Comparison of ENCODE assay signal across 12 cellular contexts in genomic region chr7:116315803-116316202, GRCh38.
DNase-seq lines count a peak whose midpoint lies in the region; ATAC-seq lines count a peak whose summit lies in the region.
"Had no signal": no experiment of that assay in that cellular context is flagged by ENCODE, and none has a peak within 500 bp of the region (broad histone marks: within the 10 kb centered on the region; RNA-seq: fewer than 3 reads in every experiment).

No MANE protein-coding gene starts in this region.

- H3K4me1 ChIP-seq in stomach smooth muscle (ENCODE audit: control insufficient read depth, insufficient read depth, low read length): peaks cover 16% of the 10 kb centered on the region

- H3K27ac Mint-ChIP-seq in activated naive CD8-positive, alpha-beta T cell treated with anti-CD3 and anti-CD28 coated beads, Interleukin-2, amount 50 U/mL, for 24 hours: peak overlapping the region; percentile 78
- no peak overlapping the region for H3K27ac Mint-ChIP-seq in activated naive CD8-positive, alpha-beta T cell treated with anti-CD3 and anti-CD28 coated beads for 36 hours

- H3K27me3 ChIP-seq in stomach smooth muscle (ENCODE audit: control insufficient read depth in 1 of 2, insufficient read depth in 2 of 2, low read length in 2 of 2): no peaks in the 10 kb centered on the region
- H3K27me3 ChIP-seq: uterus had no signal

- ATAC-seq in activated naive CD8-positive, alpha-beta T cell treated with anti-CD3 and anti-CD28 coated beads, Interleukin-2, amount 50 U/mL, for 24 hours: no peak
- ATAC-seq in HG02798 (IDR thresholded peaks at IDR 0.05; ENCODE audit: poor library complexity, unreplicated experiment) (peak; percentile 51), HG02973 (IDR thresholded peaks at IDR 0.05; ENCODE audit: unreplicated experiment) (no peak)
- ATAC-seq: HepG2 had no signal

- no peak for DNase-seq in activated naive CD8-positive, alpha-beta T cell treated with anti-CD3 and anti-CD28 coated beads, Interleukin-2, amount 50 U/mL, for 24 hours
- DNase-seq in activated naive CD8-positive, alpha-beta T cell treated with anti-CD3 and anti-CD28 coated beads for 36 hours: no peak
- DNase-seq in astrocyte of the hippocampus (ENCODE audit: low read depth, low spot score): peak; percentile 3
- DNase-seq in activated naive CD4-positive, alpha-beta T cell (lab: John Stamatoyannopoulos, UW): no peak
- no peak for DNase-seq in anterior cingulate cortex (lab: John Stamatoyannopoulos, UW)
- DNase-seq: activated CD4-positive, alpha-beta T cell treated with anti-CD3 and anti-CD28 coated beads for 4 hours; DMS79; uterus had no signal

- no peak overlapping the region for H3K4me3 ChIP-seq in stomach smooth muscle (ENCODE audit: low read length in 2 of 2)
- H3K4me3 ChIP-seq: uterus had no signal

- no peak overlapping the region for H3K9ac ChIP-seq in stomach smooth muscle (ENCODE audit: low read length in 2 of 2)

- H3K9me3 ChIP-seq in stomach smooth muscle (ENCODE audit: control insufficient read depth in 2 of 2, low read length in 2 of 2): peaks cover 0 to 4% of the 10 kb centered on the region in 2 donors
- H3K9me3 ChIP-seq: uterus had no signal

- no peaks in the 10 kb centered on the region for H3K9me3 Mint-ChIP-seq in activated naive CD8-positive, alpha-beta T cell treated with anti-CD3 and anti-CD28 coated beads, Interleukin-2, amount 50 U/mL, for 24 hours
- H3K9me3 Mint-ChIP-seq in activated naive CD8-positive, alpha-beta T cell treated with anti-CD3 and anti-CD28 coated beads for 36 hours: peaks cover 1% of the 10 kb centered on the region

- H3K27ac ChIP-seq in stomach smooth muscle (ENCODE audit: low read length): peak overlapping the region; percentile 37

- H3K4me1 Mint-ChIP-seq in activated naive CD8-positive, alpha-beta T cell treated with anti-CD3 and anti-CD28 coated beads, Interleukin-2, amount 50 U/mL, for 24 hours: peaks cover 13% of the 10 kb centered on the region
- no peaks in the 10 kb centered on the region for H3K4me1 Mint-ChIP-seq in activated naive CD8-positive, alpha-beta T cell treated with anti-CD3 and anti-CD28 coated beads for 36 hours

- H3K36me3 ChIP-seq in stomach smooth muscle (ENCODE audit: control insufficient read depth in 2 of 2, insufficient read depth in 2 of 2, low read length in 2 of 2): no peaks in the 10 kb centered on the region
- H3K36me3 ChIP-seq: uterus had no signal

- no peaks in the 10 kb centered on the region for H3K36me3 Mint-ChIP-seq in activated naive CD8-positive, alpha-beta T cell treated with anti-CD3 and anti-CD28 coated beads, Interleukin-2, amount 50 U/mL, for 24 hours (ENCODE audit: low read depth)
- H3K36me3 Mint-ChIP-seq in activated naive CD8-positive, alpha-beta T cell treated with anti-CD3 and anti-CD28 coated beads for 36 hours: no peaks in the 10 kb centered on the region

- H3K4me3 Mint-ChIP-seq in activated naive CD8-positive, alpha-beta T cell treated with anti-CD3 and anti-CD28 coated beads, Interleukin-2, amount 50 U/mL, for 24 hours: no peak overlapping the region
- no peak overlapping the region for H3K4me3 Mint-ChIP-seq in activated naive CD8-positive, alpha-beta T cell treated with anti-CD3 and anti-CD28 coated beads for 36 hours

- peaks cover 17% of the 10 kb centered on the region for H3K27me3 Mint-ChIP-seq in activated naive CD8-positive, alpha-beta T cell treated with anti-CD3 and anti-CD28 coated beads, Interleukin-2, amount 50 U/mL, for 24 hours
- peaks cover 9% of the 10 kb centered on the region for H3K27me3 Mint-ChIP-seq in activated naive CD8-positive, alpha-beta T cell treated with anti-CD3 and anti-CD28 coated beads for 36 hours
